Comparison of ENCODE assay signal across 27 cellular contexts in the genomic region with DNA sequence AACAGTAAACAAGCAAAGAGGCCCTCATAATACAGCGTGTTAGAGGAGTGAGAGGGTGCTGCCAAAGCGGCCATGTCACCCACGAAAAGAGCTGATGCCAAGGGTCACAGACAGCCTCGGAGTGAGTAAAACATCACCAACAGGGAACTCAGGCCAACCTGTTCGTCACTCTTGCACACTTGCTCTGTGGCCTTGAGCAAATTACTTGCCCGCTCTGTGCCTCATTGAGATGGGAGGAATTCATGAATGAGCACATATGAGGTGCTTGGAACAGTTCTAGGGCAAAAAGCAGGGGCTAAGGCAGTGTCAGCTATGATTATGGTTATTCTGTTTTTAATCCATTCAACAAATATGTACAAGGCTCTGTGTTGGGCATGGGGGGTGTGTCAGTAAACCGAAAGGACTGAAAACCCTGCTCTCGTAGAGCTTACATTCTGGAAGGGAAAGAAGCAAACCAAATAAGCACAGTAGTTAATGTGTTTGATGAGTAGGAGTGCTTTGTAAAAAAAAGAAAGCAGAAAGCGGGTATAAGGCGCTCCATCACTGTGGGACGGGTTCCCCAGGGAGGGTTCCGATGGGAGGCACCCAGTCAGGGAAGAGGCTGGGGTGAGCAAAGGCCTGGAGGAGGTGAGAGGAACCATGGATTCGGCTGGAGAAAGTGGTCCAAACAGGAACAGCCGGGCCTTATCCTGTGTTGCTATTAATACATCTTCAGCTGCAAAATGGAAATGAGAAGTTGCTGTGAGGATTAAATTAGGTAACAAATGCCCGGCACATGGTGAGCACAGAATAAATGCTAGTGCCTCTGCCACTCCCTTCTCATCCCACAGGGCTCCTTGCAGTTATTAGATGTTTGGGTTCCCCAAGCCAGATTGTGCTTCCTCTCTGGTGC. TPM values are rescaled to one million over a fixed set of nuclear protein-coding genes. Genes with fewer than 3 reads are reported as not detected.
"Had no signal": no experiment of that assay in that cellular context is flagged by ENCODE, and none has a peak within 500 bp of the region (broad histone marks: within the 10 kb centered on the region; RNA-seq: fewer than 3 reads in every experiment).

No MANE protein-coding gene starts in this region.

- H3K36me3 Mint-ChIP-seq: activated CD8-positive, alpha-beta memory T cell treated with anti-CD3 and anti-CD28 coated beads, Interleukin-2, amount 10 ng/mL, durations not matched to agents 7 days and 5 days; type B pancreatic cell had no signal

- H3K27me3 Mint-ChIP-seq: type B pancreatic cell had no signal

- H3K36me3 ChIP-seq: cardiac muscle cell, esophagus squamous epithelium, prostate gland, WERI-Rb-1 had no signal

- ATAC-seq: activated CD8-positive, alpha-beta memory T cell treated with anti-CD3 and anti-CD28 coated beads, Interleukin-2, amount 10 ng/mL, durations not matched to agents 7 days and 5 days; right cardiac atrium; stimulated activated naive CD8-positive, alpha-beta T cell treated with anti-CD3 and anti-CD28 coated beads, Interleukin-15, Interleukin-2, amounts not matched to agents 100 U/mL and 50 U/mL, for 24 hours had no signal

- H3K4me3 Mint-ChIP-seq: activated CD8-positive, alpha-beta memory T cell treated with anti-CD3 and anti-CD28 coated beads, Interleukin-2, amount 10 ng/mL, durations not matched to agents 7 days and 5 days; nephron progenitor cell; type B pancreatic cell had no signal

- H3K4me2 ChIP-seq: smooth muscle cell had no signal

- DNase-seq: activated CD4-positive, alpha-beta T cell treated with anti-CD3 and anti-CD28 coated beads, Interleukin-2, amount 50 U/mL, for 48 hours; activated CD8-positive, alpha-beta memory T cell treated with anti-CD3 and anti-CD28 coated beads, Interleukin-2, amount 10 ng/mL, durations not matched to agents 7 days and 5 days; activated naive CD4-positive, alpha-beta T cell treated with anti-CD3 and anti-CD28 coated beads, Interleukin-2, amount 50 U/mL, for 16 hours; activated T-cell treated with anti-CD3 and anti-CD28 coated beads, Interleukin-2, amount 50 U/mL, for 1 hour; effector CD8-positive, alpha-beta T cell; esophagus squamous epithelium; hippocampal formation; kidney; mesenchymal stem cell; nephron progenitor cell; right cardiac atrium; stimulated activated naive CD8-positive, alpha-beta T cell treated with anti-CD3 and anti-CD28 coated beads, Interleukin-15, Interleukin-2, amounts not matched to agents 100 U/mL and 50 U/mL, for 24 hours; T1000; WERI-Rb-1 had no signal

- H3K27me3 ChIP-seq: cardiac muscle cell, esophagus squamous epithelium had no signal

- FAIRE-seq: astrocyte, endothelial cell of umbilical vein, kidney had no signal

- H3K27ac ChIP-seq: cardiac muscle cell, coronary artery, esophagus squamous epithelium, prostate gland, WERI-Rb-1 had no signal

- H3K9me3 ChIP-seq: esophagus squamous epithelium, prostate gland had no signal

- H3K4me1 ChIP-seq: prostate gland had no signal

- H3K27ac Mint-ChIP-seq: activated CD8-positive, alpha-beta memory T cell treated with anti-CD3 and anti-CD28 coated beads, Interleukin-2, amount 10 ng/mL, durations not matched to agents 7 days and 5 days; activated T-helper 2 cell treated with anti-CD3 and anti-CD28 coated beads, Interferon-gamma antibody, Interleukin-2, Interleukin-4, amounts not matched to agents 10 μg/mL and 5 μg/mL and 100 μg/mL, durations not matched to agents 14 hours and 24 hours and 36 hours; nephron progenitor cell; type B pancreatic cell had no signal

- H3K9me3 Mint-ChIP-seq: activated T-helper 2 cell treated with anti-CD3 and anti-CD28 coated beads, Interferon-gamma antibody, Interleukin-2, Interleukin-4, amounts not matched to agents 10 μg/mL and 5 μg/mL and 100 μg/mL, durations not matched to agents 14 hours and 24 hours and 36 hours; nephron progenitor cell; type B pancreatic cell had no signal

- H3K4me3 ChIP-seq: cardiac muscle cell, coronary artery, esophagus squamous epithelium, prostate gland, smooth muscle cell had no signal

RNA-seq across cellular contexts. Expression of a gene that starts 39.5 kb away (rescaled TPM):
- total RNA-seq: activated CD8-positive, alpha-beta memory T cell treated with anti-CD3 and anti-CD28 coated beads, Interleukin-2, amount 10 ng/mL, durations not matched to agents 7 days and 5 days; activated T-helper 2 cell treated with anti-CD3 and anti-CD28 coated beads, Interferon-gamma antibody, Interleukin-2, Interleukin-4, amounts not matched to agents 10 μg/mL and 5 μg/mL and 100 μg/mL, durations not matched to agents 14 hours and 24 hours and 36 hours; astrocyte; cardiac muscle cell; endothelial cell of umbilical vein; fibroblast of villous mesenchyme; glomerular endothelial cell; liver; osteoblast; smooth muscle cell; temporal lobe had no signal
- polyA plus RNA-seq: endothelial cell of umbilical vein, liver, smooth muscle cell had no signal
